Comparison of ENCODE assay signal across 9 cellular contexts in genomic region chr14:22928237-22929103, GRCh38. TPM values are rescaled to one million over a fixed set of nuclear protein-coding genes. Genes with fewer than 3 reads are reported as not detected.
DNase-seq lines count a peak whose midpoint lies in the region; ATAC-seq and TF ChIP-seq lines count a peak whose summit lies in the region.
"Had no signal": no experiment of that assay in that cellular context is flagged by ENCODE, and none has a peak within 500 bp of the region (broad histone marks: within the 10 kb centered on the region; RNA-seq: fewer than 3 reads in every experiment).

No MANE protein-coding gene starts in this region.

- H3K9me3 Mint-ChIP-seq in Caco-2 (ENCODE audit: unreplicated experiment) (no peaks in the 10 kb centered on the region), endodermal cell (no peaks in the 10 kb centered on the region)
- H3K9me3 Mint-ChIP-seq: stimulated activated naive CD8-positive, alpha-beta T cell treated with anti-CD3 and anti-CD28 coated beads, Interleukin-15, Interleukin-2, amounts not matched to agents 100 ng/mL and 50 ng/mL, for 24 hours had no signal

- no peak overlapping the region for H2BK12ac ChIP-seq in neuronal stem cell (ENCODE audit: low read length)

- H4K8ac ChIP-seq in neuronal stem cell (ENCODE audit: low read depth, low read length) = no peak overlapping the region

- TF ChIP-seq POLR2A in NB4 (IDR thresholded peaks at IDR 0.05; ENCODE audit: extremely low read depth, insufficient read length) = no peak

- no peak overlapping the region for H4K91ac ChIP-seq in neuronal stem cell (ENCODE audit: low read depth, low read length, poor library complexity)

- CTCF ChIA-PET in Caco-2 (lab: Charles Lee) = interaction anchor here (0.6 to 2.6 kb wide), 13 partner anchors 9 to 358 kb away, joined by 3 to 19 read pairs (median 4); partner anchors contain the start of genes AJUBA, HAUS4 and RBM23

- H3K4me3 ChIP-seq in Caco-2 (ENCODE audit: low read depth, low read length) (peak overlapping the region; percentile 89), NB4 (ENCODE audit: low read depth, low read length) (peak overlapping the region; percentile 95), endodermal cell (ENCODE audit: low read length) (peak overlapping the region; percentile 92), neuronal stem cell (ENCODE audit: low read length in 2 of 2) (peak overlapping the region; percentile 79 to 99)

- H3K79me1 ChIP-seq in neuronal stem cell (ENCODE audit: low read depth, low read length) = no peaks in the 10 kb centered on the region

- intact Hi-C loops in Caco-2 (cut with micrococcal nuclease; ENCODE audit: unreplicated experiment) = loop anchor here (1.0 to 2.0 kb wide), 4 partner anchors 9 to 128 kb away; partner anchors contain the start of genes CDH24 and RBM23

- 29 to 32% methylated on average over 11 to 12 of the region's 12 CpGs for WGBS in endodermal cell (ENCODE audit: insufficient coverage in 1 of 2, insufficient read length in 1 of 2), 2 experiments
- no CpG with 5 or more reads among the region's 12 CpGs for WGBS in neuronal stem cell (ENCODE audit: extremely low coverage in 2 of 2, insufficient read length in 2 of 2, insufficient replicate concordance in 1 of 2), 2 donors

- H3K23ac ChIP-seq in neuronal stem cell (ENCODE audit: low read depth, low read length, poor library complexity) = peak overlapping the region; percentile 85

- H3K4me2 ChIP-seq in neuronal stem cell (ENCODE audit: insufficient read depth, low read length, poor library complexity, severe bottlenecking) = peak overlapping the region; percentile 83

- peaks cover 3% of the 10 kb centered on the region for H3K36me3 ChIP-seq in Caco-2 (ENCODE audit: control insufficient read depth, insufficient read depth, low read length)
- H3K36me3 ChIP-seq in endodermal cell (ENCODE audit: control insufficient read depth, insufficient read depth, low read length) = peaks cover 35% of the 10 kb centered on the region
- H3K36me3 ChIP-seq in neuronal stem cell (replicated peaks in 1 of 2; ENCODE audit: control insufficient read depth in 2 of 2, insufficient read depth in 2 of 2, low read length in 2 of 2) = peaks cover 26 to 50% of the 10 kb centered on the region in 2 donors

- H3K27ac Mint-ChIP-seq in Caco-2 (ENCODE audit: unreplicated experiment) = no peak overlapping the region
- no peak overlapping the region for H3K27ac Mint-ChIP-seq in endodermal cell
- H3K27ac Mint-ChIP-seq: stimulated activated naive CD8-positive, alpha-beta T cell treated with anti-CD3 and anti-CD28 coated beads, Interleukin-15, Interleukin-2, amounts not matched to agents 100 ng/mL and 50 ng/mL, for 24 hours had no signal

- TF ChIP-seq CTCF in Caco-2 (IDR thresholded peaks at IDR 0.05; ENCODE audit: insufficient read depth in 1 of 2, low read depth in 1 of 2, low read length in 1 of 2, severe bottlenecking in 1 of 2, unreplicated experiment in 1 of 2) = no peak
- no peak for TF ChIP-seq CTCF in NB4 (IDR thresholded peaks at IDR 0.05; ENCODE audit: low read depth, low read length)
- no peak for TF ChIP-seq CTCF in endodermal cell (conservative IDR thresholded peaks at IDR 0.05)

- DNase-seq in Caco-2 (no peak), NB4 (ENCODE audit: low read depth) (peak; percentile 36), endodermal cell (no peak), neuronal stem cell (ENCODE audit: low spot score) (no peak), HPDE6-E6E7 (ENCODE audit: extremely low spot score) (no peak), iPS-NIHi11 (ENCODE audit: low spot score) (no peak)

- TSS peak; percentile 63 for BruUV-seq in Caco-2 (replicated peaks; lab: Mats Ljungman, UMichigan)

- H3K4me1 Mint-ChIP-seq in Caco-2 (ENCODE audit: low read depth, unreplicated experiment) (peaks cover 20% of the 10 kb centered on the region), endodermal cell (peaks cover 16% of the 10 kb centered on the region)

- H3K18ac ChIP-seq in neuronal stem cell (ENCODE audit: low read length) = peak overlapping the region; percentile 98

- H3K4me1 ChIP-seq in Caco-2 (peaks cover 14% of the 10 kb centered on the region; the same call in 1 of the 2 replicates), endodermal cell (ENCODE audit: control insufficient read depth, insufficient read depth, low read length) (peaks cover 12% of the 10 kb centered on the region), neuronal stem cell (ENCODE audit: control insufficient read depth in 2 of 2, insufficient read depth in 1 of 2, low read depth in 1 of 2, low read length in 2 of 2) (peaks cover 5 to 6% of the 10 kb centered on the region in 2 donors)

- ATAC-seq in HG03342 (IDR thresholded peaks at IDR 0.05; ENCODE audit: unreplicated experiment) (no peak), HG02870 (IDR thresholded peaks at IDR 0.05; ENCODE audit: unreplicated experiment) (no peak)

- H3K9me3 ChIP-seq in Caco-2 = no peaks in the 10 kb centered on the region
- H3K9me3 ChIP-seq in endodermal cell (ENCODE audit: control insufficient read depth, low read length) = no peaks in the 10 kb centered on the region
- H3K9me3 ChIP-seq in neuronal stem cell (replicated peaks in 1 of 2; ENCODE audit: control insufficient read depth in 2 of 2, insufficient read depth in 1 of 2, low read depth in 1 of 2, low read length in 2 of 2) = no peaks in the 10 kb centered on the region

- H3K36me3 Mint-ChIP-seq in Caco-2 (ENCODE audit: insufficient read depth, unreplicated experiment) (peaks cover 45% of the 10 kb centered on the region), endodermal cell (ENCODE audit: low read depth) (peaks cover 39% of the 10 kb centered on the region)

- no peak overlapping the region for H3K14ac ChIP-seq in neuronal stem cell (ENCODE audit: low read length)

- no peak overlapping the region for H3K4me3 Mint-ChIP-seq in Caco-2 (ENCODE audit: unreplicated experiment)
- no peak overlapping the region for H3K4me3 Mint-ChIP-seq in endodermal cell
- H3K4me3 Mint-ChIP-seq: stimulated activated naive CD8-positive, alpha-beta T cell treated with anti-CD3 and anti-CD28 coated beads, Interleukin-15, Interleukin-2, amounts not matched to agents 100 ng/mL and 50 ng/mL, for 24 hours had no signal

- peak overlapping the region; percentile 89 for H2AFZ ChIP-seq in neuronal stem cell (ENCODE audit: low read length)

- no peaks in the 10 kb centered on the region for H3K27me3 ChIP-seq in Caco-2 (replicated peaks; ENCODE audit: control insufficient read depth, insufficient read depth, low read length)
- no peaks in the 10 kb centered on the region for H3K27me3 ChIP-seq in endodermal cell (ENCODE audit: control insufficient read depth, insufficient read depth, low read length, poor library complexity, severe bottlenecking)
- H3K27me3 ChIP-seq in neuronal stem cell (ENCODE audit: control insufficient read depth in 3 of 3, insufficient read depth in 3 of 3, low read depth in 1 of 3, low read length in 3 of 3) = no peaks in the 10 kb centered on the region

- H3K9ac ChIP-seq in endodermal cell (ENCODE audit: extremely low read depth, low read length, poor library complexity, severe bottlenecking) = peak overlapping the region; percentile 65
- peak overlapping the region; percentile 63 for H3K9ac ChIP-seq in neuronal stem cell (ENCODE audit: low read depth, low read length, poor library complexity)

- no peak overlapping the region for H3K4ac ChIP-seq in neuronal stem cell (ENCODE audit: low read length)

- peak overlapping the region; percentile 7 for H2AK5ac ChIP-seq in neuronal stem cell (ENCODE audit: low read depth, low read length)

- POLR2A ChIA-PET in Caco-2 (lab: Charles Lee) = interaction anchor here (0.6 to 2.1 kb wide), 9 partner anchors 28 to 167 kb away, joined by 3 to 21 read pairs (median 4); partner anchors contain the start of genes ACIN1, AJUBA, C14orf119 and HAUS4

- no peaks in the 10 kb centered on the region for H3K27me3 Mint-ChIP-seq in Caco-2 (ENCODE audit: insufficient read depth, unreplicated experiment)
- no peaks in the 10 kb centered on the region for H3K27me3 Mint-ChIP-seq in endodermal cell (ENCODE audit: insufficient read depth)
- H3K27me3 Mint-ChIP-seq: stimulated activated naive CD8-positive, alpha-beta T cell treated with anti-CD3 and anti-CD28 coated beads, Interleukin-15, Interleukin-2, amounts not matched to agents 100 ng/mL and 50 ng/mL, for 24 hours had no signal

- no peak overlapping the region for H2BK5ac ChIP-seq in neuronal stem cell (ENCODE audit: low read length)

- no peak overlapping the region for H2BK15ac ChIP-seq in neuronal stem cell (ENCODE audit: low read length)

- no peak overlapping the region for H2BK120ac ChIP-seq in neuronal stem cell (ENCODE audit: low read depth, low read length)

- peak overlapping the region; percentile 64 for H3K27ac ChIP-seq in endodermal cell (ENCODE audit: low read depth, low read length)
- H3K27ac ChIP-seq in neuronal stem cell (replicated peaks; ENCODE audit: low read length) = no peak overlapping the region

RNA-seq across cellular contexts. Expression of gene PRMT5, which starts 0.7 kb away (rescaled TPM):
- total RNA-seq in Caco-2 (2022) (107 and 111 TPM in 2 replicates), endodermal cell (100 to 1,000 TPM; 111 to 112 TPM)
- polyA plus RNA-seq in endodermal cell (2013, experiment 1 of 2) = 114 TPM
- 97.8 TPM for polyA plus RNA-seq in endodermal cell (2013, experiment 2 of 2)
- 88.1 TPM for polyA plus RNA-seq in neuronal stem cell (2013, experiment 1 of 2)
- polyA plus RNA-seq in neuronal stem cell (2013, experiment 2 of 2) = 93.5 TPM

RNA-seq across cellular contexts. Expression of gene RBM23, which starts 9.5 kb away (rescaled TPM):
- total RNA-seq in Caco-2 (2022) (67.0 and 70.0 TPM in 2 replicates), endodermal cell (10 to 100 TPM; 52.0 to 68.6 TPM)
- 57.2 TPM for polyA plus RNA-seq in endodermal cell (2013, experiment 1 of 2)
- 52.1 TPM for polyA plus RNA-seq in endodermal cell (2013, experiment 2 of 2)
- polyA plus RNA-seq in neuronal stem cell (2013, experiment 1 of 2) = 58.0 TPM
- polyA plus RNA-seq in neuronal stem cell (2013, experiment 2 of 2) = 55.8 TPM

RNA-seq across cellular contexts. Expression of gene HAUS4, which starts 28.4 kb away (rescaled TPM):
- total RNA-seq in Caco-2 (2022) = 67.7 and 70.7 TPM in 2 replicates
- 10 to 100 TPM; 43.2 to 57.1 TPM for total RNA-seq in endodermal cell
- polyA plus RNA-seq in endodermal cell (2013, experiment 1 of 2) = 64.7 TPM
- polyA plus RNA-seq in endodermal cell (2013, experiment 2 of 2) = 66.1 TPM
- polyA plus RNA-seq in neuronal stem cell (2013, experiment 1 of 2) = 59.1 TPM
- polyA plus RNA-seq in neuronal stem cell (2013, experiment 2 of 2) = 60.9 TPM

RNA-seq across cellular contexts. Expression of gene REM2, which starts 45.4 kb away (rescaled TPM):
- total RNA-seq in Caco-2 (2022) = 0.41 and 0.44 TPM in 2 replicates
- total RNA-seq in endodermal cell = 1 to 10 TPM in 1 of 2 donors, under 1 TPM in 1; 0.77 to 1.2 TPM
- 5.9 TPM for polyA plus RNA-seq in endodermal cell (2013, experiment 1 of 2)
- 5.5 TPM for polyA plus RNA-seq in endodermal cell (2013, experiment 2 of 2)
- 1.8 TPM for polyA plus RNA-seq in neuronal stem cell (2013, experiment 1 of 2)
- 1.8 TPM for polyA plus RNA-seq in neuronal stem cell (2013, experiment 2 of 2)

RNA-seq across cellular contexts. Expression of gene AJUBA, which starts 53.9 kb away (rescaled TPM):
- 184 and 211 TPM in 2 replicates for total RNA-seq in Caco-2 (2022)
- total RNA-seq in endodermal cell = 10 to 100 TPM; 34.2 to 51.4 TPM
- polyA plus RNA-seq in endodermal cell (2013, experiment 1 of 2) = 46.6 TPM
- polyA plus RNA-seq in endodermal cell (2013, experiment 2 of 2) = 47.8 TPM
- 63.6 TPM for polyA plus RNA-seq in neuronal stem cell (2013, experiment 1 of 2)
- 64.1 TPM for polyA plus RNA-seq in neuronal stem cell (2013, experiment 2 of 2)
